ENCODE assay signal across 1 cellular context in genomic region chr11:61733120-61733978, GRCh38.
A peak's percentile ranks its signal among the peaks of the same experiment; 100 is the strongest.
TF ChIP-seq lines count a peak whose summit lies in the region.

No MANE protein-coding gene starts in this region.

TF ChIP-seq in HepG2, 621 proteins besides CTCF, POLR2A, EP300 and RAD21 (continued from another document):
- TF ChIP-seq IRF2 (CRISPR knock-in tag; IDR thresholded peaks at IDR 0.05) (peak; percentile 58; the same call in 1 of the 2 replicates), ZNF598 (CRISPR knock-in tag; IDR thresholded peaks at IDR 0.05; ENCODE audit: borderline replicate concordance) (peak; percentile 79; the same call in 1 of the 2 replicates), GABPB1 (CRISPR knock-in tag; IDR thresholded peaks at IDR 0.05) (0 out of 2 replicates have a peak, but pooled peaks have one; percentile 14), MAZ (IDR thresholded peaks at IDR 0.05; ENCODE audit: borderline replicate concordance, low read depth, low read length) (peak; percentile 13; the same call in 1 of the 2 replicates), MAZ (CRISPR knock-in tag; IDR thresholded peaks at IDR 0.05; ENCODE audit: low read depth) (no peak), GFI1 (CRISPR knock-in tag; IDR thresholded peaks at IDR 0.05; ENCODE audit: borderline replicate concordance) (peak; percentile 63), RXRB (CRISPR knock-in tag; IDR thresholded peaks at IDR 0.05; ENCODE audit: borderline replicate concordance) (peak; percentile 16; the same call in 1 of the 2 replicates), SIN3A (IDR thresholded peaks at IDR 0.05; ENCODE audit: borderline replicate concordance, low read depth, low read length) (peak; percentile 79; the same call in 1 of the 2 replicates), ZNF574 (CRISPR knock-in tag; IDR thresholded peaks at IDR 0.05) (0 out of 2 replicates have a peak, but pooled peaks have one; percentile 30), PATZ1 (CRISPR knock-in tag; IDR thresholded peaks at IDR 0.05) (0 out of 2 replicates have a peak, but pooled peaks have one; percentile 16), STAG1 (CRISPR knock-in tag; IDR thresholded peaks at IDR 0.05) (peak; percentile 85), ZNF687 (CRISPR knock-in tag; IDR thresholded peaks at IDR 0.05) (peak; percentile 60), REXO4 (CRISPR knock-in tag; IDR thresholded peaks at IDR 0.05; ENCODE audit: borderline replicate concordance) (no peak), NAIF1 (CRISPR knock-in tag; IDR thresholded peaks at IDR 0.05; ENCODE audit: borderline replicate concordance) (peak; percentile 99), ZBTB33 (CRISPR knock-in tag; IDR thresholded peaks at IDR 0.05) (peak; percentile 37; the same call in 1 of the 2 replicates), TAF1 (CRISPR knock-in tag; IDR thresholded peaks at IDR 0.05) (peak; percentile 24; the same call in 1 of the 2 replicates), TFAP4 (IDR thresholded peaks at IDR 0.05; ENCODE audit: borderline replicate concordance, low read depth) (peak; percentile 91), AHR (CRISPR knock-in tag; IDR thresholded peaks at IDR 0.05) (0 out of 2 replicates have a peak, but pooled peaks have one; percentile 63), ZNF225 (CRISPR knock-in tag; IDR thresholded peaks at IDR 0.05) (peak; percentile 31; the same call in 1 of the 2 replicates), ZNF292 (CRISPR knock-in tag; IDR thresholded peaks at IDR 0.05; ENCODE audit: borderline replicate concordance, low read depth) (no peak), CEBPG (CRISPR knock-in tag; IDR thresholded peaks at IDR 0.05) (0 out of 2 replicates have a peak, but pooled peaks have one; percentile 14)
- TF ChIP-seq, protein P1, sequence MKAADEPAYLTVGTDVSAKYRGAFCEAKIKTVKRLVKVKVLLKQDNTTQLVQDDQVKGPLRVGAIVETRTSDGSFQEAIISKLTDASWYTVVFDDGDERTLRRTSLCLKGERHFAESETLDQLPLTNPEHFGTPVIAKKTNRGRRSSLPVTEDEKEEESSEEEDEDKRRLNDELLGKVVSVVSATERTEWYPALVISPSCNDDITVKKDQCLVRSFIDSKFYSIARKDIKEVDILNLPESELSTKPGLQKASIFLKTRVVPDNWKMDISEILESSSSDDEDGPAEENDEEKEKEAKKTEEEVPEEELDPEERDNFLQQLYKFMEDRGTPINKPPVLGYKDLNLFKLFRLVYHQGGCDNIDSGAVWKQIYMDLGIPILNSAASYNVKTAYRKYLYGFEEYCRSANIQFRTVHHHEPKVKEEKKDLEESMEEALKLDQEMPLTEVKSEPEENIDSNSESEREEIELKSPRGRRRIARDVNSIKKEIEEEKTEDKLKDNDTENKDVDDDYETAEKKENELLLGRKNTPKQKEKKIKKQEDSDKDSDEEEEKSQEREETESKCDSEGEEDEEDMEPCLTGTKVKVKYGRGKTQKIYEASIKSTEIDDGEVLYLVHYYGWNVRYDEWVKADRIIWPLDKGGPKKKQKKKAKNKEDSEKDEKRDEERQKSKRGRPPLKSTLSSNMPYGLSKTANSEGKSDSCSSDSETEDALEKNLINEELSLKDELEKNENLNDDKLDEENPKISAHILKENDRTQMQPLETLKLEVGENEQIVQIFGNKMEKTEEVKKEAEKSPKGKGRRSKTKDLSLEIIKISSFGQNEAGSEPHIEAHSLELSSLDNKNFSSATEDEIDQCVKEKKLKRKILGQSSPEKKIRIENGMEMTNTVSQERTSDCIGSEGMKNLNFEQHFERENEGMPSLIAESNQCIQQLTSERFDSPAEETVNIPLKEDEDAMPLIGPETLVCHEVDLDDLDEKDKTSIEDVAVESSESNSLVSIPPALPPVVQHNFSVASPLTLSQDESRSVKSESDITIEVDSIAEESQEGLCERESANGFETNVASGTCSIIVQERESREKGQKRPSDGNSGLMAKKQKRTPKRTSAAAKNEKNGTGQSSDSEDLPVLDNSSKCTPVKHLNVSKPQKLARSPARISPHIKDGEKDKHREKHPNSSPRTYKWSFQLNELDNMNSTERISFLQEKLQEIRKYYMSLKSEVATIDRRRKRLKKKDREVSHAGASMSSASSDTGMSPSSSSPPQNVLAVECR (CRISPR knock-in tag; IDR thresholded peaks at IDR 0.05; ENCODE audit: borderline replicate concordance) = peak; percentile 61; the same call in 1 of the 2 replicates
